In the genomic region with DNA sequence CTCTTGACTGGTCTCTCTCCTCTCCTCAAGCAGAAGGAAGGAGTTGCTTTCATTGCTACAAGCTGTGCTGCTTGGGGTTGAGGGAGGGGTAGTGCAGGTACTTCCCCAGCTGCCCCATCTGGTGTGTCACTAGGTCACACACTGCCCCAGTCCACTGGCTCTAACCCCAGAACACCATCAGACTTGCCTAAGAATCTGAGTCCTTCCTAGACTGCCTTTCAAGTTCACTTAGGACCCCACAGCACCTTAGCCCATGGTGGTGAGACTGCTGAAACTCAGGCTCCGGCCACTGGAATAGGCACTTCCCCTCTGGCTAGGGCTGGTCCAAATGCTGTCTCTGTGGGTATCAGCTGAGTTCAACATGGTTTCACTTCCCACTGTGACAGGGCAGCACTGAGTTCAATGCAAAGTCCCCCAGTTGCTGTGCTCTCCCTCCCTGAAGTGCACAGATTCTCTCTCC, we compare ENCODE assay signal across 11 cellular contexts.
DNase-seq lines count a peak whose midpoint lies in the region; ATAC-seq and TF ChIP-seq lines count a peak whose summit lies in the region.
"Had no signal": no experiment of that assay in that cellular context is flagged by ENCODE, and none has a peak within 500 bp of the region (broad histone marks: within the 10 kb centered on the region; RNA-seq: fewer than 3 reads in every experiment).

No MANE protein-coding gene starts in this region.

- H3K4me3 ChIP-seq in MM.1S (ENCODE audit: low read length): no peak overlapping the region
- H3K4me3 ChIP-seq: heart left ventricle, mucosa of descending colon had no signal

- peak overlapping the region; percentile 18 for H2AFZ ChIP-seq in MM.1S (ENCODE audit: low read length)

- ATAC-seq in GM19438 (IDR thresholded peaks at IDR 0.05; ENCODE audit: low read depth, unreplicated experiment) (peak; percentile 100), HG02885 (IDR thresholded peaks at IDR 0.05; ENCODE audit: poor library complexity, unreplicated experiment) (peak; percentile 96)
- ATAC-seq: heart left ventricle, mucosa of descending colon had no signal

- H3K27me3 ChIP-seq in MM.1S (replicated peaks; ENCODE audit: insufficient read depth, low read length): no peaks in the 10 kb centered on the region
- H3K27me3 ChIP-seq: heart left ventricle had no signal

- peak; percentile 12 for DNase-seq in GM10266 (ENCODE audit: extremely low spot score)
- peak; percentile 59 for DNase-seq in MM.1S
- DNase-seq in hypothalamus (lab: John Stamatoyannopoulos, UW): no peak
- DNase-seq in stimulated activated naive CD4-positive, alpha-beta T cell (lab: John Stamatoyannopoulos, UW): no peak
- no peak for DNase-seq in SW 1271 (lab: John Stamatoyannopoulos, UW)
- DNase-seq in mucosa of gallbladder (ENCODE audit: low spot score): no peak
- DNase-seq: heart left ventricle, NCI-H524 had no signal

- no peak overlapping the region for H3K9ac ChIP-seq in MM.1S (ENCODE audit: low read length)

- peak overlapping the region; percentile 42 for H3K4me2 ChIP-seq in MM.1S (ENCODE audit: low read depth, low read length)

- H3K36me3 ChIP-seq in MM.1S (replicated peaks; ENCODE audit: insufficient read depth, low read length): no peaks in the 10 kb centered on the region

- H3K4me1 ChIP-seq in MM.1S (ENCODE audit: low read length): peaks cover 21% of the 10 kb centered on the region
- H3K4me1 ChIP-seq: heart left ventricle had no signal

- H3K9me3 ChIP-seq in MM.1S (replicated peaks; ENCODE audit: insufficient read depth, low read length): no peaks in the 10 kb centered on the region
- H3K9me3 ChIP-seq: mucosa of descending colon had no signal

- TF ChIP-seq CTCF in GM10266 (IDR thresholded peaks at IDR 0.05; ENCODE audit: control insufficient read depth, insufficient read depth, low read depth, missing control alignments) (no peak), MM.1S (IDR thresholded peaks at IDR 0.05; ENCODE audit: low read length) (no peak)

- H3F3A ChIP-seq in MM.1S (ENCODE audit: insufficient read depth, low read length): no peaks in the 10 kb centered on the region; the same call in 1 of the 2 replicates

- H3K9me2 ChIP-seq in MM.1S (replicated peaks; ENCODE audit: insufficient read depth, low read length): no peaks in the 10 kb centered on the region

- no peaks in the 10 kb centered on the region for H3K79me2 ChIP-seq in MM.1S (ENCODE audit: low read length)

- H4K20me1 ChIP-seq in MM.1S (ENCODE audit: insufficient read depth, low read length): no peaks in the 10 kb centered on the region

- peak overlapping the region; percentile 45; the same call in 1 of the 2 replicates for H3K27ac ChIP-seq in MM.1S (ENCODE audit: low read length)
- H3K27ac ChIP-seq: heart left ventricle had no signal

Comparison
In these comparisons a context has a peak if more than half of its experiments do, and no peak if none do; other contexts are left out.
1. DNase-seq: peak in GM10266 (single experiment) and MM.1S (single experiment); none in hypothalamus (0 of 51), stimulated activated naive CD4-positive, alpha-beta T cell (0 of 6), SW 1271 (0 of 2) and mucosa of gallbladder (single experiment).